19 cellular contexts compared by ENCODE assay signal in genomic region chr1:22833699-22834098, GRCh38.
DNase-seq lines count a peak whose midpoint lies in the region; ATAC-seq and TF ChIP-seq lines count a peak whose summit lies in the region.
"Had no signal": no experiment of that assay in that cellular context is flagged by ENCODE, and none has a peak within 500 bp of the region (broad histone marks: within the 10 kb centered on the region; RNA-seq: fewer than 3 reads in every experiment).

No MANE protein-coding gene starts in this region.

- H3K27me3 Mint-ChIP-seq in mesothelial cell of epicardium (ENCODE audit: low read depth) = no peaks in the 10 kb centered on the region

- peaks cover 65% of the 10 kb centered on the region for H3K4me1 Mint-ChIP-seq in mesothelial cell of epicardium
- H3K4me1 Mint-ChIP-seq: CD8-positive, alpha-beta memory T cell had no signal

- ATAC-seq in RWPE2 (ENCODE audit: low read depth) (no peak), foreskin keratinocyte (no peak), sciatic nerve (no peak)

- TF ChIP-seq CTCF in RWPE2 (IDR thresholded peaks at IDR 0.05; ENCODE audit: poor library complexity, severe bottlenecking) (no peak), mesothelial cell of epicardium (IDR thresholded peaks at IDR 0.05; ENCODE audit: unreplicated experiment) (no peak), foreskin keratinocyte (conservative IDR thresholded peaks at IDR 0.05) (no peak)

- intact Hi-C loops in sciatic nerve (cut with DNase I) = no loop called here

- no peaks in the 10 kb centered on the region for H3K9me3 Mint-ChIP-seq in mesothelial cell of epicardium
- H3K9me3 Mint-ChIP-seq: CD14-positive monocyte; CD4-positive, alpha-beta T cell; CD8-positive, alpha-beta memory T cell had no signal

- H3K9ac ChIP-seq in Karpas-422 (ENCODE audit: low read length) = no peak overlapping the region; the same call in 1 of the 2 replicates
- H3K9ac ChIP-seq: BLaER1 treated with 17β-estradiol and CSF1 and Interleukin-3, amounts not matched to agents 10 nM and 100 nM had no signal

- no peaks in the 10 kb centered on the region for H3K9me3 ChIP-seq in Karpas-422 (ENCODE audit: low read length)
- no peaks in the 10 kb centered on the region for H3K9me3 ChIP-seq in RWPE2 (ENCODE audit: severe bottlenecking)
- H3K9me3 ChIP-seq: BE2C; BLaER1 treated with 17β-estradiol and CSF1 and Interleukin-3, amounts not matched to agents 10 nM and 100 nM; HAP-1 had no signal

- H3K4me2 ChIP-seq in Karpas-422 (ENCODE audit: low read depth, low read length, poor library complexity, severe bottlenecking) = peak overlapping the region; percentile 52
- H3K4me2 ChIP-seq: BLaER1 treated with 17β-estradiol and CSF1 and Interleukin-3, amounts not matched to agents 10 nM and 100 nM had no signal

- H3K9me2 ChIP-seq in Karpas-422 (replicated peaks; ENCODE audit: insufficient read depth, low read length) = no peaks in the 10 kb centered on the region

- no peaks in the 10 kb centered on the region for H3K79me2 ChIP-seq in ACC112 (ENCODE audit: control insufficient read depth, insufficient read depth, low read length, unreplicated experiment)
- H3K79me2 ChIP-seq in Karpas-422 (ENCODE audit: low read length) = no peaks in the 10 kb centered on the region

- H4K20me1 ChIP-seq in Karpas-422 (ENCODE audit: insufficient read depth, low read depth, low read length) = no peaks in the 10 kb centered on the region
- H4K20me1 ChIP-seq: BLaER1 treated with 17β-estradiol and CSF1 and Interleukin-3, amounts not matched to agents 10 nM and 100 nM had no signal

- H3K36me3 ChIP-seq in ACC112 (ENCODE audit: insufficient read depth, low read length) = no peaks in the 10 kb centered on the region
- H3K36me3 ChIP-seq in Karpas-422 (ENCODE audit: insufficient read depth, low read length) = no peaks in the 10 kb centered on the region
- H3K36me3 ChIP-seq in RWPE2 (ENCODE audit: low read depth) = no peaks in the 10 kb centered on the region
- H3K36me3 ChIP-seq: BE2C; BLaER1 treated with 17β-estradiol and CSF1 and Interleukin-3, amounts not matched to agents 10 nM and 100 nM; HAP-1 had no signal

- H3K27ac ChIP-seq in ACC112 (ENCODE audit: low read depth, low read length) (peak overlapping the region; percentile 87; the same call in 1 of the 2 replicates), Karpas-422 (ENCODE audit: low read length) (no peak overlapping the region), RWPE2 (ENCODE audit: poor library complexity, severe bottlenecking) (peak overlapping the region; percentile 95), foreskin keratinocyte (no peak overlapping the region)
- H3K27ac ChIP-seq: BLaER1 treated with 17β-estradiol and CSF1 and Interleukin-3, amounts not matched to agents 10 nM and 100 nM had no signal

- no peak overlapping the region for H3K4me3 Mint-ChIP-seq in mesothelial cell of epicardium
- H3K4me3 Mint-ChIP-seq: CD14-positive monocyte; CD4-positive, alpha-beta T cell; CD8-positive, alpha-beta memory T cell had no signal

- DNase-seq in Karpas-422 = no peak
- no peak for DNase-seq in RWPE2 (ENCODE audit: low spot score)
- no peak for DNase-seq in mesothelial cell of epicardium (ENCODE audit: low spot score in 2 of 2, unreplicated experiment in 2 of 2)
- DNase-seq in foreskin keratinocyte = no peak
- no peak for DNase-seq in sciatic nerve (ENCODE audit: low spot score)
- DNase-seq in effector CD4-positive, alpha-beta T cell = no peak
- DNase-seq: ACHN; AML-193; BE2C; CD4-positive, alpha-beta T cell; DMS53; DMS79 treated with DMSO at 0.1 percent for 48 hours; GF-D8; GOT3 had no signal

- H2AFZ ChIP-seq in ACC112 (ENCODE audit: low read length, unreplicated experiment) = no peak overlapping the region
- no peak overlapping the region for H2AFZ ChIP-seq in Karpas-422 (ENCODE audit: low read length)

- H3K27me3 ChIP-seq in ACC112 (ENCODE audit: insufficient read depth, low read length) = no peaks in the 10 kb centered on the region
- no peaks in the 10 kb centered on the region for H3K27me3 ChIP-seq in Karpas-422 (ENCODE audit: low read length)
- no peaks in the 10 kb centered on the region for H3K27me3 ChIP-seq in RWPE2 (ENCODE audit: insufficient read depth, poor library complexity, severe bottlenecking)
- H3K27me3 ChIP-seq in foreskin keratinocyte = peaks cover 6% of the 10 kb centered on the region
- H3K27me3 ChIP-seq: BE2C; BLaER1 treated with 17β-estradiol and CSF1 and Interleukin-3, amounts not matched to agents 10 nM and 100 nM had no signal

- peak overlapping the region; percentile 58 for H3K27ac Mint-ChIP-seq in mesothelial cell of epicardium
- H3K27ac Mint-ChIP-seq: CD4-positive, alpha-beta T cell; CD8-positive, alpha-beta memory T cell had no signal

- peaks cover 2% of the 10 kb centered on the region for H3K36me3 Mint-ChIP-seq in mesothelial cell of epicardium
- H3K36me3 Mint-ChIP-seq: CD14-positive monocyte; CD8-positive, alpha-beta memory T cell had no signal

- H3K4me1 ChIP-seq in ACC112 (ENCODE audit: control insufficient read depth, insufficient read depth, low read length, unreplicated experiment) (peaks cover 37% of the 10 kb centered on the region), Karpas-422 (ENCODE audit: low read length) (peaks cover 29% of the 10 kb centered on the region), RWPE2 (ENCODE audit: insufficient read depth, poor library complexity, severe bottlenecking) (peaks cover 46% of the 10 kb centered on the region), foreskin keratinocyte (peaks cover 35% of the 10 kb centered on the region)
- H3K4me1 ChIP-seq: BE2C, HAP-1 had no signal

- H3K4me3 ChIP-seq in ACC112 (ENCODE audit: low read depth, low read length) (no peak overlapping the region), Karpas-422 (ENCODE audit: low read length) (no peak overlapping the region), RWPE2 (ENCODE audit: severe bottlenecking) (no peak overlapping the region)
- H3K4me3 ChIP-seq: BLaER1 treated with 17β-estradiol and CSF1 and Interleukin-3, amounts not matched to agents 10 nM and 100 nM; HAP-1 had no signal

Comparison
In these comparisons a context has a peak if more than half of its experiments do, and no peak if none do; other contexts are left out.
1. H3K27ac ChIP-seq: peak in ACC112 (single experiment) and RWPE2 (single experiment); none in Karpas-422 (single experiment) and foreskin keratinocyte (single experiment).